1 cellular context compared by ENCODE assay signal in the genomic region with DNA sequence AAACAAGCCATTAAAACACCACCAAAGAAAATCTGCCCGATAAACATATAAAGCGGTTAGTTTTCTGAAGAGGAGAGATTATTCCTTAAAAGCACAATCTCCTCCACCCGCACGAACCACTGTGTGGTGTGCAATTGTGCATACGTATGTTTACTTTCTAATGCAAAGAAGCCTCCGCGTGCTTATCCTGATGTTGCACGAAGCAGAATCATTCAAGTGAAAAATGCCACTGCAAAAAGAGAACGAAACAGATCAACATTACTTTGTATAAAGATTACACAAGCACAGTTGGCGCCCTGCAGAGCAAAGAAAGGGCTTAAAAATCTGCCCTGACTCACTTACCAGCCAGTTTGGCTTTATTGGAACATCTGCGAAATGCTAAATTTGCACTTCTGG.
TF ChIP-seq lines count a peak whose summit lies in the region.

No MANE protein-coding gene starts in this region.

TF ChIP-seq in HepG2, 621 proteins besides CTCF, POLR2A, EP300 and RAD21 (continued from another document):
- no peak for TF ChIP-seq TCF7 (IDR thresholded peaks at IDR 0.05; ENCODE audit: low read depth)
TF ChIP-seq in HepG2: peak in this region for 2.
